Comparison of ENCODE assay signal across 26 cellular contexts in genomic region chr1:21749859-21750468, GRCh38. TPM values are rescaled to one million over a fixed set of nuclear protein-coding genes. Genes with fewer than 3 reads are reported as not detected.
DNase-seq lines count a peak whose midpoint lies in the region; ATAC-seq, FAIRE-seq and TF ChIP-seq lines count a peak whose summit lies in the region.
"Had no signal": no experiment of that assay in that cellular context is flagged by ENCODE, and none has a peak within 500 bp of the region (broad histone marks: within the 10 kb centered on the region; RNA-seq: fewer than 3 reads in every experiment).

No MANE protein-coding gene starts in this region.

- no peaks in the 10 kb centered on the region for H3K79me2 ChIP-seq in HepG2 (ENCODE audit: insufficient read depth, low read length)
- H3K79me2 ChIP-seq in PC-3 (ENCODE audit: low read length), result no peaks in the 10 kb centered on the region
- peaks cover 14% of the 10 kb centered on the region for H3K79me2 ChIP-seq in GM12878 (ENCODE audit: control insufficient read depth, insufficient read depth, low read length)

- H3K27ac Mint-ChIP-seq in stimulated activated effector memory CD8-positive, alpha-beta T cell treated with anti-CD3 and anti-CD28 coated beads, Interleukin-12 subunit alpha, Interleukin-12 subunit beta, amount 100 ng/mL, for 72 hours, result peak overlapping the region; percentile 20
- no peak overlapping the region for H3K27ac Mint-ChIP-seq in chondrocyte (ENCODE audit: unreplicated experiment)

- H3K27ac ChIP-seq in HepG2 (ENCODE audit: extremely low read length, insufficient read depth, low read length) (no peak overlapping the region), right lobe of liver (no peak overlapping the region), PC-3 (ENCODE audit: low read length) (no peak overlapping the region), GM12878 (ENCODE audit: control insufficient read depth, insufficient read depth) (no peak overlapping the region)
- H3K27ac ChIP-seq: BLaER1, vagina had no signal

- H3K4me3 Mint-ChIP-seq in stimulated activated effector memory CD8-positive, alpha-beta T cell treated with anti-CD3 and anti-CD28 coated beads, Interleukin-12 subunit alpha, Interleukin-12 subunit beta, amount 100 ng/mL, for 72 hours, result no peak overlapping the region
- no peak overlapping the region for H3K4me3 Mint-ChIP-seq in chondrocyte (ENCODE audit: unreplicated experiment)
- H3K4me3 Mint-ChIP-seq: immature natural killer cell had no signal

- H3K4me1 ChIP-seq in HepG2 (ENCODE audit: insufficient read depth, low read length) (no peaks in the 10 kb centered on the region), right lobe of liver (no peaks in the 10 kb centered on the region), PC-3 (ENCODE audit: insufficient read depth, low read length) (no peaks in the 10 kb centered on the region), GM12878 (ENCODE audit: control insufficient read depth, insufficient read depth, low read length) (no peaks in the 10 kb centered on the region)
- H3K4me1 ChIP-seq: BLaER1, vagina had no signal

- no peaks in the 10 kb centered on the region for H3K27me3 ChIP-seq in HepG2 (ENCODE audit: control insufficient read depth in 1 of 2, insufficient read depth in 2 of 2, low read length in 2 of 2)
- no peaks in the 10 kb centered on the region for H3K27me3 ChIP-seq in right lobe of liver
- no peaks in the 10 kb centered on the region for H3K27me3 ChIP-seq in PC-3 (ENCODE audit: low read length)
- no peaks in the 10 kb centered on the region for H3K27me3 ChIP-seq in GM12878 (replicated peaks in 1 of 2; ENCODE audit: control insufficient read depth in 2 of 2, insufficient read depth in 2 of 2, low read length in 1 of 2)
- H3K27me3 ChIP-seq: BLaER1, vagina had no signal

- ATAC-seq in HepG2, result no peak
- ATAC-seq in right lobe of liver, result no peak
- ATAC-seq in PC-3, result no peak
- no peak for ATAC-seq in GM12878
- no peak for ATAC-seq in stimulated activated effector memory CD8-positive, alpha-beta T cell treated with anti-CD3 and anti-CD28 coated beads, Interleukin-12 subunit alpha, Interleukin-12 subunit beta, amount 100 ng/mL, for 72 hours
- ATAC-seq in HG03280 (IDR thresholded peaks at IDR 0.05; ENCODE audit: unreplicated experiment), result no peak
- ATAC-seq: activated naive CD4-positive, alpha-beta T cell treated with anti-CD3 and anti-CD28 coated beads, Interleukin-2, amount 50 U/mL, for 72 hours; Right ventricle myocardium inferior had no signal

- H3K9ac ChIP-seq in HepG2 (ENCODE audit: insufficient read depth, low read depth, low read length), result no peak overlapping the region
- H3K9ac ChIP-seq in PC-3 (ENCODE audit: low read length), result no peak overlapping the region
- no peak overlapping the region for H3K9ac ChIP-seq in GM12878 (ENCODE audit: control insufficient read depth, insufficient read depth, low read length)
- H3K9ac ChIP-seq: BLaER1 had no signal

- no peaks in the 10 kb centered on the region for H3F3A ChIP-seq in PC-3 (ENCODE audit: low read length, unreplicated experiment)

- H3K9me3 Mint-ChIP-seq in stimulated activated effector memory CD8-positive, alpha-beta T cell treated with anti-CD3 and anti-CD28 coated beads, Interleukin-12 subunit alpha, Interleukin-12 subunit beta, amount 100 ng/mL, for 72 hours, result no peaks in the 10 kb centered on the region
- no peaks in the 10 kb centered on the region for H3K9me3 Mint-ChIP-seq in chondrocyte (ENCODE audit: low read depth)
- H3K9me3 Mint-ChIP-seq: activated naive CD4-positive, alpha-beta T cell treated with anti-CD3 and anti-CD28 coated beads, Interleukin-2, amount 50 U/mL, for 72 hours; immature natural killer cell had no signal

- SMC1A ChIA-PET in GM12878 (lab: Charles Lee; ENCODE audit: uncharacterized antibody, unreplicated experiment), result interaction anchor here (1.2 to 1.5 kb wide), 3 partner anchors 12 to 34 kb away, joined by 3 to 6 read pairs (median 3); no protein-coding TSS in a partner anchor

- WGBS in HepG2 (ENCODE audit: low lambda C conversion rate), result 86% methylated on average over 9 of the region's 9 CpGs
- WGBS in right lobe of liver (ENCODE audit: insufficient coverage, low coverage, low lambda C conversion rate, missing lambda C conversion rate), result 80% methylated on average over 9 of the region's 9 CpGs
- 80% methylated on average over 9 of the region's 9 CpGs for WGBS in GM12878 (ENCODE audit: insufficient coverage, insufficient replicate concordance, low lambda C conversion rate, missing lambda C conversion rate)

- TF ChIP-seq RAD21 in HepG2 (CRISPR knock-in tag; IDR thresholded peaks at IDR 0.05), result no peak
- no peak for TF ChIP-seq RAD21 in GM12878 (IDR thresholded peaks at IDR 0.05; ENCODE audit: insufficient read depth, low read depth, low read length)

- intact Hi-C loops in HepG2 (cut with micrococcal nuclease; ENCODE audit: unreplicated experiment), result no loop called here
- intact Hi-C loops in right lobe of liver (cut with DNase I), result no loop called here
- intact Hi-C loops in PC-3 (cut with micrococcal nuclease), result no loop called here
- intact Hi-C loops in GM12878 (cut with micrococcal nuclease; ENCODE audit: unreplicated experiment), result no loop called here

- no peak for DNase-seq in HepG2 (ENCODE audit: low spot score)
- DNase-seq in right lobe of liver, result no peak
- DNase-seq in PC-3, result no peak
- no peak for DNase-seq in GM12878 (ENCODE audit: low read depth, low spot score)
- DNase-seq in stimulated activated effector memory CD8-positive, alpha-beta T cell treated with anti-CD3 and anti-CD28 coated beads, Interleukin-12 subunit alpha, Interleukin-12 subunit beta, amount 100 ng/mL, for 72 hours (ENCODE audit: low spot score in 2 of 2), result no peak
- no peak for DNase-seq in central memory CD4-positive, alpha-beta T cell
- DNase-seq in chondrocyte (ENCODE audit: low spot score), result no peak
- DNase-seq: activated CD4-positive, CD25-positive, alpha-beta regulatory T cell; activated T-cell treated with anti-CD3 and anti-CD28 coated beads, Interleukin-2, amount 50 U/mL, for 48 hours; effector CD4-positive, alpha-beta T cell; HCEC 1CT; immature natural killer cell; IMR-90; mesendoderm; NCI-H1105 treated with DMSO at 0.1 percent for 48 hours; NCI-H2029 treated with DMSO at 0.1 percent for 48 hours; NCI-H226; NCI-H774; retina; stimulated activated CD4-positive, alpha-beta T cell treated with anti-CD3 and anti-CD28 coated beads, Interleukin-2, amount 100 ng/mL, for 24 hours had no signal

- no peaks in the 10 kb centered on the region for H4K20me1 ChIP-seq in HepG2 (ENCODE audit: insufficient read depth, low read length)
- H4K20me1 ChIP-seq in PC-3 (ENCODE audit: low read length), result no peaks in the 10 kb centered on the region
- no peaks in the 10 kb centered on the region for H4K20me1 ChIP-seq in GM12878 (ENCODE audit: control insufficient read depth, insufficient read depth)

- FAIRE-seq in HepG2 (lab: Jason Lieb, UNC), result no peak
- FAIRE-seq in GM12878 (lab: Jason Lieb, UNC), result no peak

- no peaks in the 10 kb centered on the region for H3K27me3 Mint-ChIP-seq in chondrocyte (ENCODE audit: low read depth)

- peaks cover 13 to 64% of the 10 kb centered on the region in 2 experiments; a peak in 4 of 5 replicates for H3K36me3 ChIP-seq in HepG2 (replicated peaks in 1 of 2; ENCODE audit: control insufficient read depth in 1 of 2, insufficient read depth in 2 of 2, low read length in 2 of 2)
- peaks cover 0 to 62% (median 13%) of the 10 kb centered on the region in 4 donors for H3K36me3 ChIP-seq in right lobe of liver
- peaks cover 37% of the 10 kb centered on the region for H3K36me3 ChIP-seq in PC-3 (ENCODE audit: low read depth, low read length)
- peaks cover 12 to 30% of the 10 kb centered on the region in 2 experiments; a peak in 3 of 4 replicates for H3K36me3 ChIP-seq in GM12878 (ENCODE audit: control insufficient read depth in 2 of 2, insufficient read depth in 2 of 2, low read length in 1 of 2)

- BruUV-seq in HepG2 (replicated peaks; lab: Mats Ljungman, UMichigan), result TSS peak; percentile 43
- TSS peak; percentile 18 for BruUV-seq in PC-3 (replicated peaks; lab: Mats Ljungman, UMichigan)
- TSS peak; percentile 44 for BruUV-seq in GM12878 (replicated peaks; lab: Mats Ljungman, UMichigan)

- H3K4me3 ChIP-seq in HepG2 (replicated peaks in 1 of 3; ENCODE audit: insufficient read depth in 1 of 3, low read depth in 2 of 3, low read length in 3 of 3) (no peak overlapping the region), right lobe of liver (no peak overlapping the region), PC-3 (ENCODE audit: low read length) (no peak overlapping the region), GM12878 (no peak overlapping the region)
- H3K4me3 ChIP-seq: BLaER1, smooth muscle cell, vagina had no signal

- in situ Hi-C loops in HepG2 (cut with HindIII; ENCODE audit: extremely low pct_ligation_motif_present, low pct_unique_long_range_greater_than_20kb) (no loop called here), GM12878 (cut with MboI) (no loop called here)

- RAD21 ChIA-PET in GM12878 (lab: Charles Lee; ENCODE audit: unreplicated experiment), result interaction anchor here (0.8 kb wide), 1 partner anchor 11 kb away, joined by 5 read pairs; no protein-coding TSS in a partner anchor

- peaks cover 99% of the 10 kb centered on the region for H3K36me3 Mint-ChIP-seq in stimulated activated effector memory CD8-positive, alpha-beta T cell treated with anti-CD3 and anti-CD28 coated beads, Interleukin-12 subunit alpha, Interleukin-12 subunit beta, amount 100 ng/mL, for 72 hours
- peaks cover 23% of the 10 kb centered on the region for H3K36me3 Mint-ChIP-seq in chondrocyte (ENCODE audit: low read depth)

- POLR2A ChIA-PET in HepG2 (lab: Yijun Ruan, JAX), result no interaction called here
- POLR2A ChIA-PET in PC-3 (lab: Charles Lee; ENCODE audit: unreplicated experiment), result no interaction called here
- POLR2A ChIA-PET in GM12878 (lab: Charles Lee), result interaction anchor here (1.7 kb wide), 1 partner anchor 32 kb away, joined by 5 read pairs; no protein-coding TSS in a partner anchor

- no peaks in the 10 kb centered on the region for H3K9me3 ChIP-seq in HepG2 (ENCODE audit: low read length)
- H3K9me3 ChIP-seq in right lobe of liver, result no peaks in the 10 kb centered on the region
- no peaks in the 10 kb centered on the region for H3K9me3 ChIP-seq in PC-3 (ENCODE audit: low read length)
- H3K9me3 ChIP-seq in GM12878 (replicated peaks; ENCODE audit: control insufficient read depth, insufficient read depth, low read length), result no peaks in the 10 kb centered on the region
- H3K9me3 ChIP-seq: BLaER1, vagina had no signal

- CTCF ChIA-PET in HepG2 (lab: Yijun Ruan, JAX; ENCODE audit: low intra/inter-chr PET ratio, low total read pairs) (no interaction called here), PC-3 (lab: Charles Lee) (no interaction called here), GM12878 (lab: Yijun Ruan, JAX) (no interaction called here)

- TF ChIP-seq POLR2A in HepG2 (IDR thresholded peaks at IDR 0.05; ENCODE audit: insufficient read depth in 1 of 2, low read depth in 2 of 2, low read length in 2 of 2) (no peak), right lobe of liver (IDR thresholded peaks at IDR 0.05) (no peak), GM12878 (IDR thresholded peaks at IDR 0.05; ENCODE audit: low read depth, low read length) (no peak)

- no peak overlapping the region for H3K4me2 ChIP-seq in HepG2 (ENCODE audit: low read depth, low read length)
- no peak overlapping the region for H3K4me2 ChIP-seq in PC-3 (ENCODE audit: low read length)
- H3K4me2 ChIP-seq in GM12878 (ENCODE audit: control insufficient read depth, insufficient read depth), result no peak overlapping the region
- H3K4me2 ChIP-seq: BLaER1, smooth muscle cell had no signal

- TF ChIP-seq CTCF in HepG2 (CRISPR knock-in tag; IDR thresholded peaks at IDR 0.05), result no peak
- no peak for TF ChIP-seq CTCF in right lobe of liver (IDR thresholded peaks at IDR 0.05)
- TF ChIP-seq CTCF in PC-3 (conservative IDR thresholded peaks at IDR 0.05; ENCODE audit: low read depth, low read length), result no peak
- no peak for TF ChIP-seq CTCF in GM12878 (IDR thresholded peaks at IDR 0.05 in 2 of 3, conservative IDR thresholded peaks at IDR 0.05 in 1 of 3; ENCODE audit: control insufficient read depth in 2 of 3, extremely low read depth in 1 of 3, insufficient read depth in 1 of 3, low read depth in 3 of 3, low read length in 3 of 3)
- no peak for TF ChIP-seq CTCF in chondrocyte (IDR thresholded peaks at IDR 0.05)

- peaks cover 9% of the 10 kb centered on the region for H3K4me1 Mint-ChIP-seq in stimulated activated effector memory CD8-positive, alpha-beta T cell treated with anti-CD3 and anti-CD28 coated beads, Interleukin-12 subunit alpha, Interleukin-12 subunit beta, amount 100 ng/mL, for 72 hours
- H3K4me1 Mint-ChIP-seq in chondrocyte (ENCODE audit: low read depth), result peaks cover 4% of the 10 kb centered on the region

- H3K9me2 ChIP-seq in PC-3 (replicated peaks; ENCODE audit: low read length), result no peaks in the 10 kb centered on the region

- H2AFZ ChIP-seq in HepG2 (ENCODE audit: low read length) (no peak overlapping the region), PC-3 (ENCODE audit: low read length) (no peak overlapping the region), GM12878 (ENCODE audit: control insufficient read depth, low read depth, low read length) (no peak overlapping the region)

- TF ChIP-seq EP300 in HepG2 (IDR thresholded peaks at IDR 0.05; ENCODE audit: low read depth in 2 of 2, low read length in 2 of 2), result no peak
- no peak for TF ChIP-seq EP300 in HepG2 (CRISPR knock-in tag; IDR thresholded peaks at IDR 0.05; ENCODE audit: borderline replicate concordance)
- TF ChIP-seq EP300 in GM12878 (IDR thresholded peaks at IDR 0.05; ENCODE audit: borderline replicate concordance in 1 of 2, control insufficient read depth in 1 of 2, low read depth in 2 of 2, low read length in 2 of 2), result no peak

RNA-seq across cellular contexts. Expression of gene USP48, which starts 33.0 kb away (rescaled TPM):
- total RNA-seq in HepG2 (2016; rRNA removed; fragmentation: Illumina TruSeq; extraction: Trizol) (29.9 and 30.4 TPM in 2 replicates), right lobe of liver (10 to 100 TPM; 21.3 to 24.5 (median 22.8) TPM), PC-3 (2014; rRNA removed) (33.3 and 34.2 TPM in 2 replicates), GM12878 (2014; rRNA removed) (59.0 and 70.8 TPM in 2 replicates), GM12878 (2014; rRNA removed; fragmentation: Illumina TruSeq; extraction: Trizol) (69.9 and 80.4 TPM in 2 replicates), GM12878 (2021) (96.6 and 99.3 TPM in 2 replicates), chondrocyte (54.5 to 58.3 TPM (median 56.1 TPM) in 3 replicates)
- total RNA-seq in HepG2 (2016; cell fraction: cytosol; rRNA removed; fragmentation: Illumina TruSeq; extraction: Trizol; ENCODE audit: low read depth), result 19.6 and 24.1 TPM in 2 replicates
- total RNA-seq in HepG2 (2016; cell fraction: insoluble cytoplasmic fraction; rRNA removed; fragmentation: Illumina TruSeq; extraction: Trizol), result 28.2 and 30.4 TPM in 2 replicates
- 13.3 and 15.7 TPM in 2 replicates for total RNA-seq in HepG2 (2016; cell fraction: membrane; rRNA removed; fragmentation: Illumina TruSeq; extraction: Trizol)
- 51.4 and 51.7 TPM in 2 replicates for total RNA-seq in HepG2 (2016; cell fraction: nucleus; rRNA removed; fragmentation: Illumina TruSeq; extraction: Trizol)
- polyA plus RNA-seq in HepG2 (2011; rRNA removed) (26.1 and 30.7 TPM in 2 replicates), GM12878 (2011; rRNA removed) (104 and 161 TPM in 2 replicates), GM12878 (2014; fragmentation: Illumina TruSeq; extraction: Trizol) (81.1 and 116 TPM in 2 replicates), GM12878 (2014; fragmentation: Nextera tagmentation; extraction: Ambion mirVana) (10 to 100 TPM; 21.2 to 39.0 TPM), GM12878 (2014; rRNA removed) (53.9 and 68.2 TPM in 2 replicates), GM12878 (2016; fragmentation: Nextera tagmentation; extraction: Ambion mirVana) (100 to 1,000 TPM in 1 of 2 experiments, 10 to 100 TPM in 1; 95.2 to 115 TPM)
- polyA plus RNA-seq in HepG2 (2011; cell fraction: cytosol; rRNA removed), result 6.6 and 9.8 TPM in 2 replicates
- 53.4 and 63.4 TPM in 2 replicates for polyA plus RNA-seq in HepG2 (2011; cell fraction: nucleus; rRNA removed)
- 27.2 and 36.7 TPM in 2 replicates for polyA plus RNA-seq in HepG2 (2012)
- 1.7 and 2.0 TPM in 2 replicates for polyA plus RNA-seq in HepG2 (2016; cell fraction: cytosol; fragmentation: Illumina TruSeq; extraction: Trizol; ENCODE audit: low read depth)
- polyA plus RNA-seq in HepG2 (2016; cell fraction: insoluble cytoplasmic fraction; fragmentation: Illumina TruSeq; extraction: Trizol; ENCODE audit: low read depth), result 29.2 and 30.8 TPM in 2 replicates
- polyA plus RNA-seq in HepG2 (2016; cell fraction: membrane; fragmentation: Illumina TruSeq; extraction: Trizol; ENCODE audit: low read depth), result 5.8 and 6.2 TPM in 2 replicates
- polyA plus RNA-seq in HepG2 (2016; cell fraction: nucleus; fragmentation: Illumina TruSeq; extraction: Trizol; ENCODE audit: insufficient read depth, low read depth), result 74.2 and 75.0 TPM in 2 replicates
- polyA minus RNA-seq in HepG2 (2011; rRNA and poly(A)+ RNA removed; ENCODE audit: low replicate concordance), result 15.1 and 18.5 TPM in 2 replicates
- 12.3 and 16.1 TPM in 2 replicates for polyA minus RNA-seq in HepG2 (2011; cell fraction: cytosol; rRNA and poly(A)+ RNA removed)
- 120 and 126 TPM in 2 replicates for polyA minus RNA-seq in HepG2 (2011; cell fraction: nucleus; rRNA and poly(A)+ RNA removed)
- total RNA-seq in GM12878 (2013; cell fraction: nucleolus; rRNA removed), result 676 and 708 TPM in 2 replicates
- polyA plus RNA-seq in GM12878 (2011; ENCODE audit: low read depth), result 58.8 TPM
- 28.8 and 36.5 TPM in 2 replicates for polyA plus RNA-seq in GM12878 (2011; cell fraction: cytosol; rRNA removed)
- polyA plus RNA-seq in GM12878 (2011; cell fraction: nucleus; rRNA removed), result 106 and 121 TPM in 2 replicates
- 83.2 and 96.2 TPM in 2 replicates for polyA plus RNA-seq in GM12878 (2012)
- 75.9 and 98.8 TPM in 2 replicates for polyA minus RNA-seq in GM12878 (2011; rRNA and poly(A)+ RNA removed)
- 30.8 and 37.0 TPM in 2 replicates for polyA minus RNA-seq in GM12878 (2011; cell fraction: cytosol; rRNA and poly(A)+ RNA removed)
- polyA minus RNA-seq in GM12878 (2011; cell fraction: nucleus; rRNA and poly(A)+ RNA removed), result 81.0 and 94.2 TPM in 2 replicates

Comparison
In these comparisons a context has a peak if more than half of its experiments do, and no peak if none do; other contexts are left out.
1. Of the 75 proteins assayed by ChIP-seq in both HepG2 and GM12878: peak only in HepG2: none; only in GM12878: POLR2AphosphoS5; in both: none; in neither: 74.